Comparison of ENCODE assay signal across 8 cellular contexts in genomic region chr3:11582123-11582968, GRCh38.
A peak's percentile ranks its signal among the peaks of the same experiment; 100 is the strongest.
DNase-seq lines count a peak whose midpoint lies in the region; ATAC-seq, FAIRE-seq and TF ChIP-seq lines count a peak whose summit lies in the region.

No MANE protein-coding gene starts in this region.

- peak overlapping the region; percentile 80 for H3K18ac ChIP-seq in IMR-90 (ENCODE audit: low read depth, low read length)

- CTCF ChIA-PET in IMR-90 (lab: Yijun Ruan, JAX) = no interaction called here

- H2AK5ac ChIP-seq in IMR-90 (ENCODE audit: low read depth, low read length) = peak overlapping the region; percentile 87; the same call in 1 of the 2 replicates

- peaks cover 24 to 84% of the 10 kb centered on the region in 2 experiments for H3K79me1 ChIP-seq in IMR-90 (ENCODE audit: low read depth in 1 of 2, low read length in 2 of 2)

- H3K4me3 Mint-ChIP-seq in activated naive CD8-positive, alpha-beta T cell treated with anti-CD3 and anti-CD28 coated beads, Interleukin-2, amount 50 U/mL, for 24 hours = peak overlapping the region; percentile 31

- peak overlapping the region; percentile 84 for H3K56ac ChIP-seq in IMR-90 (ENCODE audit: extremely low read depth, insufficient read depth, low read length)

- TF ChIP-seq POLR2A in IMR-90 (IDR thresholded peaks at IDR 0.05; ENCODE audit: low read depth, low read length) = no peak

- TF ChIP-seq CTCF in GM10266 (IDR thresholded peaks at IDR 0.05; ENCODE audit: control insufficient read depth, insufficient read depth, low read depth, missing control alignments) (no peak), IMR-90 (conservative IDR thresholded peaks at IDR 0.05; ENCODE audit: low read depth, low read length) (no peak), cardiac muscle cell (IDR thresholded peaks at IDR 0.05; ENCODE audit: low read depth, low read length) (no peak), pancreas (IDR thresholded peaks at IDR 0.05) (no peak)

- peaks cover 4% of the 10 kb centered on the region; the same call in 1 of the 2 replicates for H3K36me3 ChIP-seq in IMR-90 (ENCODE audit: control insufficient read depth, insufficient read depth, low read length)
- H3K36me3 ChIP-seq in cardiac muscle cell = no peaks in the 10 kb centered on the region
- no peaks in the 10 kb centered on the region for H3K36me3 ChIP-seq in pancreas

- peak; percentile 83 for ATAC-seq in IMR-90 (ENCODE audit: low read depth)
- no peak for ATAC-seq in activated naive CD8-positive, alpha-beta T cell treated with anti-CD3 and anti-CD28 coated beads, Interleukin-2, amount 50 U/mL, for 24 hours
- ATAC-seq in pancreas = peak; percentile 85 to 93 (median 90)
- no peak for ATAC-seq in HG02588 (IDR thresholded peaks at IDR 0.05; ENCODE audit: unreplicated experiment)

- DNase-seq in GM10266 (ENCODE audit: extremely low spot score) = peak; percentile 56
- DNase-seq in IMR-90 = peak; percentile 89
- DNase-seq in activated naive CD8-positive, alpha-beta T cell treated with anti-CD3 and anti-CD28 coated beads, Interleukin-2, amount 50 U/mL, for 24 hours = no peak
- DNase-seq in cardiac muscle cell (ENCODE audit: low read depth in 1 of 2, low spot score in 1 of 2) = peak; percentile 65 to 94
- peak in 5 of 6 donors; percentile 52 to 70 (median 68) for DNase-seq in pancreas
- no peak for DNase-seq in NCI-H2196 treated with DMSO at 0.1 percent for 48 hours (lab: John Stamatoyannopoulos, UW; ENCODE audit: unreplicated experiment)
- DNase-seq in activated effector memory CD4-positive, alpha-beta T cell treated with Interleukin-2 at 50 U/mL for 16 hours = no peak

- H3K4me1 Mint-ChIP-seq in activated naive CD8-positive, alpha-beta T cell treated with anti-CD3 and anti-CD28 coated beads, Interleukin-2, amount 50 U/mL, for 24 hours = peaks cover 45% of the 10 kb centered on the region

- H3K36me3 Mint-ChIP-seq in activated naive CD8-positive, alpha-beta T cell treated with anti-CD3 and anti-CD28 coated beads, Interleukin-2, amount 50 U/mL, for 24 hours (ENCODE audit: low read depth) = peaks cover 11% of the 10 kb centered on the region

- peaks cover 24% of the 10 kb centered on the region for H3K9me1 ChIP-seq in IMR-90 (ENCODE audit: insufficient read depth, low read length)

- peak overlapping the region; percentile 23 for H3K27ac Mint-ChIP-seq in activated naive CD8-positive, alpha-beta T cell treated with anti-CD3 and anti-CD28 coated beads, Interleukin-2, amount 50 U/mL, for 24 hours

- no CpG with 5 or more reads among the region's 14 CpGs for WGBS in IMR-90 (ENCODE audit: extremely low coverage in 2 of 2, insufficient read length in 1 of 2), 2 experiments
- 4 to 5% methylated on average over 14 of the region's 14 CpGs for whole genome bisulfite sequencing in pancreas, 2 donors

- H3K4me3 ChIP-seq in IMR-90 (ENCODE audit: insufficient read depth, low read depth, low read length) (peak overlapping the region; percentile 23), cardiac muscle cell (peak overlapping the region; percentile 23), pancreas (peak overlapping the region in 2 of 4 donors; percentile 9 to 24)

- H3K9me3 ChIP-seq in IMR-90 (ENCODE audit: control insufficient read depth, insufficient read depth, low read length) (no peaks in the 10 kb centered on the region), cardiac muscle cell (ENCODE audit: low read depth) (no peaks in the 10 kb centered on the region), pancreas (no peaks in the 10 kb centered on the region)

- FAIRE-seq in pancreas (lab: Jason Lieb, UNC) = no peak

- H4K8ac ChIP-seq in IMR-90 (ENCODE audit: low read depth in 2 of 2, low read length in 2 of 2) = peak overlapping the region; percentile 43 to 83

- H2AFZ ChIP-seq in IMR-90 (replicated peaks; ENCODE audit: low read length, poor library complexity) = peak overlapping the region; percentile 56

- H4K20me1 ChIP-seq in IMR-90 (ENCODE audit: insufficient read depth, low read length) = peaks cover 46% of the 10 kb centered on the region

- H3K9ac ChIP-seq in IMR-90 (ENCODE audit: low read depth, low read length) = peak overlapping the region; percentile 81

- H2BK20ac ChIP-seq in IMR-90 (ENCODE audit: low read depth, low read length) = peak overlapping the region; percentile 91

- no peaks in the 10 kb centered on the region for H3K27me3 Mint-ChIP-seq in activated naive CD8-positive, alpha-beta T cell treated with anti-CD3 and anti-CD28 coated beads, Interleukin-2, amount 50 U/mL, for 24 hours

- H2BK15ac ChIP-seq in IMR-90 (ENCODE audit: low read depth, low read length) = peak overlapping the region; percentile 59; the same call in 2 of the 3 replicates

- H3K23ac ChIP-seq in IMR-90 (ENCODE audit: low read depth, low read length) = peak overlapping the region; percentile 95

- H2AK9ac ChIP-seq in IMR-90 (replicated peaks; ENCODE audit: low read depth, low read length, poor library complexity) = peak overlapping the region; percentile 47

- H3K4me2 ChIP-seq in IMR-90 (ENCODE audit: low read depth, low read length) = peak overlapping the region; percentile 89

- no TSS peak for BruUV-seq in IMR-90 (replicated peaks; lab: Mats Ljungman, UMichigan)

- no peaks in the 10 kb centered on the region for H3K9me3 Mint-ChIP-seq in activated naive CD8-positive, alpha-beta T cell treated with anti-CD3 and anti-CD28 coated beads, Interleukin-2, amount 50 U/mL, for 24 hours

- intact Hi-C loops in IMR-90 (cut with micrococcal nuclease) = loop anchor here (1.0 kb wide), 2 partner anchors 18 to 61 kb away; partner anchors contain the start of gene VGLL4
- intact Hi-C loops in pancreas (cut with DNase I) = no loop called here

- no peaks in the 10 kb centered on the region for H3K27me3 ChIP-seq in IMR-90 (ENCODE audit: control insufficient read depth, insufficient read depth, low read length)
- H3K27me3 ChIP-seq in cardiac muscle cell = no peaks in the 10 kb centered on the region
- no peaks in the 10 kb centered on the region for H3K27me3 ChIP-seq in pancreas

- no peak for TF ChIP-seq RAD21 in IMR-90 (IDR thresholded peaks at IDR 0.05; ENCODE audit: low read length)

- in situ Hi-C loops in IMR-90 (cut with MboI; ENCODE audit: low sequenced_read_pairs) = no loop called here

- peak overlapping the region; percentile 91 for H2BK5ac ChIP-seq in IMR-90 (ENCODE audit: low read depth, low read length, poor library complexity, severe bottlenecking)

- peak overlapping the region; percentile 92 for H2BK120ac ChIP-seq in IMR-90 (ENCODE audit: low read depth, low read length)

- POLR2A ChIA-PET in IMR-90 (lab: Charles Lee; ENCODE audit: unreplicated experiment) = no interaction called here

- H3K4me1 ChIP-seq in IMR-90 (ENCODE audit: control insufficient read depth, insufficient read depth, low read length) (peaks cover 28% of the 10 kb centered on the region), cardiac muscle cell (ENCODE audit: low read depth) (peaks cover 32% of the 10 kb centered on the region), pancreas (peaks cover 10 to 26% (median 17%) of the 10 kb centered on the region in 3 donors)

- H3K27ac ChIP-seq in IMR-90 (ENCODE audit: insufficient read depth, low read length) (peak overlapping the region; percentile 84), cardiac muscle cell (peak overlapping the region; percentile 87), pancreas (peak overlapping the region; percentile 20 to 60 (median 46))

- H4K5ac ChIP-seq in IMR-90 (ENCODE audit: low read depth, low read length) = peak overlapping the region; percentile 63

- H3K4ac ChIP-seq in IMR-90 (ENCODE audit: low read depth, low read length) = peak overlapping the region; percentile 93

- dilution Hi-C loops in IMR-90 (cut with HindIII; ENCODE audit: low sequenced_read_pairs, unreplicated experiment) = no loop called here

- peak overlapping the region; percentile 85 for H3K14ac ChIP-seq in IMR-90 (replicated peaks; ENCODE audit: low read depth, low read length)

- peak overlapping the region; percentile 89 for H4K91ac ChIP-seq in IMR-90 (ENCODE audit: insufficient read depth, low read depth, low read length)

TF ChIP-seq in IMR-90, 13 proteins besides CTCF, POLR2A, EP300 and RAD21:
- TF ChIP-seq CEBPB (IDR thresholded peaks at IDR 0.05; ENCODE audit: low read depth, low read length) = peak; percentile 31; the same call in 1 of the 2 replicates
- TF ChIP-seq MAZ (IDR thresholded peaks at IDR 0.05; ENCODE audit: borderline replicate concordance, low read depth, low read length) = peak; percentile 44; the same call in 1 of the 2 replicates
- TF ChIP-seq BHLHE40 (IDR thresholded peaks at IDR 0.05; ENCODE audit: low read depth, low read length) = no peak
- no peak; the same call in 1 of the 2 replicates for TF ChIP-seq MXI1 (IDR thresholded peaks at IDR 0.05; ENCODE audit: borderline replicate concordance, low read depth, low read length)
- TF ChIP-seq SMC3 (IDR thresholded peaks at IDR 0.05; ENCODE audit: low read depth, low read length) = 0 out of 2 replicates have a peak, but pooled peaks have one; percentile 10

Comparison
In these comparisons a context has a peak if more than half of its experiments do, and no peak if none do; other contexts are left out.
1. DNase-seq: peak in GM10266 (single experiment), IMR-90 (single experiment), cardiac muscle cell (2 of 2) and pancreas (5 of 6); none in activated naive CD8-positive, alpha-beta T cell treated with anti-CD3 and anti-CD28 coated beads, Interleukin-2, amount 50 U/mL, for 24 hours (single experiment), NCI-H2196 treated with DMSO at 0.1 percent for 48 hours (single experiment) and activated effector memory CD4-positive, alpha-beta T cell treated with Interleukin-2 at 50 U/mL for 16 hours (single experiment).
2. ATAC-seq: peak in IMR-90 (single experiment) and pancreas (4 of 4); none in activated naive CD8-positive, alpha-beta T cell treated with anti-CD3 and anti-CD28 coated beads, Interleukin-2, amount 50 U/mL, for 24 hours (single experiment) and HG02588 (single experiment).
3. Peak in every context shown above with its lines, with median percentiles within 50 percentile points of each other: H3K27ac ChIP-seq.